ENCODE assay signal across 8 cellular contexts in the genomic region with DNA sequence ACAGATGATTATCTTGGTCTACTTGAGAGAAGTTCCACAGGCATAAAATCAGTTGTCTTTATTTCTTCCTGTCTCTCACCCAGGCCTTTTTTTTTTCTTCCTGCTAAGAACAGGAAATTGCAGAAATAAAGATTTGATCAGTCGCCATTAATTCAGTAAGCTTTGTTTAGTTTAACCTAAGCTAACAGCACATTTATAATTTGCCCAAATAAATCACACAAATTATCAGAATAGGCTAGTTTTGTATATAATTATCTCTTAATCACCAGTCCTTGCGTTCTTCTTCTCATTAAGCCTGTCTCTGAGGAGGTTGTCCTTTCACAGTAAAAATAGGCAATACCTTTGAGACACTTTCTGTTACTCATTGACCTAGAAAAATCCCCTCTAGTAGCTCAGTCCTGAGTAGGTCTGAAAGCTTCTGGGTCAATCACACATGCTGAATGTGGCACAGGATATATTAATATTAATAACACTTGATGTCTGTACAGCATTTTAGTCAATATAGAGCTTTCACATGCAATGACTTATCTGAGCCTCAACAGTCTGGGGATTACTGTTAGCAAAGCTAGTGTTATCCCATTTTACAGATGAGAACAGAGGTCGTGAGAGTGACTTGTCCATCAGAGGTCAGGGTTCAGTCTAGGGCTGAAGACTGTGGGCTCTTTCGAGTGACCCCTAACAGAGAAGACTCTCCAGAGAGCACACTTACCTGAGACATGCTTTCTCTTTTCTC.
DNase-seq lines count a peak whose midpoint lies in the region; ATAC-seq, FAIRE-seq and TF ChIP-seq lines count a peak whose summit lies in the region.

No MANE protein-coding gene starts in this region.

- H3K27ac ChIP-seq in OCI-LY3 (ENCODE audit: low read length), result peak overlapping the region; percentile 73
- peak overlapping the region in 14 of 21 experiments; percentile 3 to 93 (median 66) for H3K27ac ChIP-seq in skin epidermis

- in situ Hi-C loops in ACHN (cut with HindIII; ENCODE audit: low pct_ligation_motif_present, low pct_unique_long_range_greater_than_20kb, low sequenced_read_pairs), result no loop called here

- peak overlapping the region; percentile 93 for H2AFZ ChIP-seq in OCI-LY3 (ENCODE audit: low read depth, low read length)

- H3K27me3 ChIP-seq in OCI-LY3 (ENCODE audit: low read depth, low read length), result no peaks in the 10 kb centered on the region

- H3K4me3 ChIP-seq in OCI-LY3 (ENCODE audit: low read length) (peak overlapping the region; percentile 50), skin epidermis (no peak overlapping the region)

- FAIRE-seq in HTR-8/SVneo (lab: Jason Lieb, UNC), result no peak

- H3K79me2 ChIP-seq in OCI-LY3 (ENCODE audit: low read length), result no peaks in the 10 kb centered on the region

- peak overlapping the region; percentile 61 for H3K4me2 ChIP-seq in OCI-LY3 (ENCODE audit: low read length)

- no peak for TF ChIP-seq CTCF in OCI-LY3 (IDR thresholded peaks at IDR 0.05; ENCODE audit: low read depth, low read length)

- DNase-seq in NCI-H510A treated with DMSO at 0.1 percent for 48 hours (lab: John Stamatoyannopoulos, UW) (no peak), HTR-8/SVneo (ENCODE audit: insufficient read length, low spot score) (no peak), ACHN (no peak), RPMI8226 (no peak)

- H3K36me3 ChIP-seq in OCI-LY3 (replicated peaks; ENCODE audit: low read depth, low read length), result no peaks in the 10 kb centered on the region

- no peaks in the 10 kb centered on the region for H3K9me3 ChIP-seq in OCI-LY3 (ENCODE audit: insufficient read depth, low read length)

- peak; percentile 94 for ATAC-seq in GM19025 (IDR thresholded peaks at IDR 0.05; ENCODE audit: low read depth, unreplicated experiment)
- ATAC-seq in HG02798 (IDR thresholded peaks at IDR 0.05; ENCODE audit: poor library complexity, unreplicated experiment), result peak; percentile 91

- H4K20me1 ChIP-seq in OCI-LY3 (ENCODE audit: insufficient read depth, low read length), result no peaks in the 10 kb centered on the region

- H3K4me1 ChIP-seq in OCI-LY3 (ENCODE audit: low read length), result peaks cover 47% of the 10 kb centered on the region

- H3K9ac ChIP-seq in OCI-LY3 (ENCODE audit: low read length), result peak overlapping the region; percentile 43; the same call in 1 of the 2 replicates
